Comparison of ENCODE assay signal across 1 cellular context in the genomic region with DNA sequence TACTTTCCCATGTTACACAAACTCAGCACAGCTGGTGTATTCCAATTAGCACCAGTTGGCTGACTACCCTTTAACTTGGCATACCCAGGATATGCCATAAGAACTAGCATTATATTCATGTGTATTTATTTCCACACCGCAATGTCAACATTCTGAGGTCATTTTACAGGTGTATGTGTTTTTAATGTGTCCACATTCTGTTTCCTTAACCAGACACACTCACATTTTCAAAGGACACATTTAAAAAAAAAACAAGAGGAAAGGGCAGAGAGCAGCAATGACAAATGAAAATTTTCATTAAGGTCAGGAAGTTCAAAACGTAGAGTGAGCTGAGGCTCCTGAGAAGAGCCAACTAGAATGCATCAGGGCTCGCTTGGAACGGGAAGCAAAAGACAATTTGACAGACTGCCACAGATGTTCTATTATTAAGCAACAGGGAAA.
TF ChIP-seq lines count a peak whose summit lies in the region.

No MANE protein-coding gene starts in this region.

TF ChIP-seq in HepG2, 621 proteins besides CTCF, POLR2A, EP300 and RAD21 (continued from another document and continues in another):
- TF ChIP-seq FOXK1 (CRISPR knock-in tag; IDR thresholded peaks at IDR 0.05; ENCODE audit: borderline replicate concordance, low read depth) (no peak), SRSF1 (optimal IDR thresholded peaks at IDR 0.05; ENCODE audit: low read depth, low read length) (no peak), ZNF296 (CRISPR knock-in tag; conservative IDR thresholded peaks at IDR 0.05) (no peak), ZFP36L2 (CRISPR knock-in tag; IDR thresholded peaks at IDR 0.05) (no peak), SOX13 (IDR thresholded peaks at IDR 0.05) (no peak), SOX13 (CRISPR knock-in tag; conservative IDR thresholded peaks at IDR 0.05 in 1 of 2, IDR thresholded peaks at IDR 0.05 in 1 of 2) (peak in 1 of 2 experiments; percentile 86; a peak in 2 of 4 replicates), CBFB (CRISPR knock-in tag; IDR thresholded peaks at IDR 0.05) (no peak), NCOA2 (CRISPR knock-in tag; IDR thresholded peaks at IDR 0.05) (peak; percentile 70), ISL2 (CRISPR knock-in tag; IDR thresholded peaks at IDR 0.05) (peak; percentile 81), ZNF251 (CRISPR knock-in tag; IDR thresholded peaks at IDR 0.05) (no peak), KAT8 (CRISPR knock-in tag; IDR thresholded peaks at IDR 0.05) (peak; percentile 61), POLR2AphosphoS2 (IDR thresholded peaks at IDR 0.05; ENCODE audit: low read depth, low read length) (no peak), KAT7 (CRISPR knock-in tag; IDR thresholded peaks at IDR 0.05; ENCODE audit: borderline replicate concordance) (no peak), ZNF256 (CRISPR knock-in tag; conservative IDR thresholded peaks at IDR 0.05) (no peak), POLR2AphosphoS5 (IDR thresholded peaks at IDR 0.05; ENCODE audit: low read depth, low read length) (no peak), ZKSCAN5 (CRISPR knock-in tag; IDR thresholded peaks at IDR 0.05) (no peak), MED8 (CRISPR knock-in tag; IDR thresholded peaks at IDR 0.05; ENCODE audit: insufficient replicate concordance) (no peak), RFXANK (CRISPR knock-in tag; IDR thresholded peaks at IDR 0.05) (no peak; the same call in 1 of the 2 replicates), MED1 (CRISPR knock-in tag; IDR thresholded peaks at IDR 0.05) (peak; percentile 54; the same call in 1 of the 2 replicates), SMARCE1 (IDR thresholded peaks at IDR 0.05; ENCODE audit: borderline replicate concordance) (no peak), ETV5 (CRISPR knock-in tag; IDR thresholded peaks at IDR 0.05; ENCODE audit: borderline replicate concordance) (peak; percentile 33; the same call in 1 of the 2 replicates), PAF1 (CRISPR knock-in tag; IDR thresholded peaks at IDR 0.05) (no peak), ZSCAN21 (CRISPR knock-in tag; IDR thresholded peaks at IDR 0.05; ENCODE audit: borderline replicate concordance) (no peak), RFX3 (CRISPR knock-in tag; IDR thresholded peaks at IDR 0.05) (no peak), ZNF354B (CRISPR knock-in tag; IDR thresholded peaks at IDR 0.05) (no peak), KDM5B (CRISPR knock-in tag; IDR thresholded peaks at IDR 0.05; ENCODE audit: borderline replicate concordance) (no peak), CHD2 (IDR thresholded peaks at IDR 0.05; ENCODE audit: low read depth, low read length) (no peak)
- TF ChIP-seq, protein P1, sequence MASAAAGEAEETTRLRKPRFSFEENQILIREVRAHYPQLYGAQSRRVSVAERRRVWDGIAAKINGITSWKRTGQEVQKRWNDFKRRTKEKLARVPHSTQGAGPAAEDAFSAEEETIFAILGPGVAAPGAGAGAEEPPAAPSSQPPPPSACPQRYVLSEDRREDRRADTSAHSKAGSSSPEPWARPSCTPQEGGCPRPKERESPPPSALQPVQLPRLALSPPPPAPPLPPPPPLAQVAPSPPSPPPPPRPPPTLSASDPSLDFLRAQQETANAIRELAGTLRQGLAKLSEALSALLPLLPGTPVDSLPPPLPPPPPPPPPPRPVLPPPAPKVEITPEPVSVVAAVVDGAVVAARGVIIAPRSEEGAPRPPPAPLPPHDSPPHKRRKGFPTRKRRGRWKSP (CRISPR knock-in tag; IDR thresholded peaks at IDR 0.05) = no peak
- TF ChIP-seq, protein P2, sequence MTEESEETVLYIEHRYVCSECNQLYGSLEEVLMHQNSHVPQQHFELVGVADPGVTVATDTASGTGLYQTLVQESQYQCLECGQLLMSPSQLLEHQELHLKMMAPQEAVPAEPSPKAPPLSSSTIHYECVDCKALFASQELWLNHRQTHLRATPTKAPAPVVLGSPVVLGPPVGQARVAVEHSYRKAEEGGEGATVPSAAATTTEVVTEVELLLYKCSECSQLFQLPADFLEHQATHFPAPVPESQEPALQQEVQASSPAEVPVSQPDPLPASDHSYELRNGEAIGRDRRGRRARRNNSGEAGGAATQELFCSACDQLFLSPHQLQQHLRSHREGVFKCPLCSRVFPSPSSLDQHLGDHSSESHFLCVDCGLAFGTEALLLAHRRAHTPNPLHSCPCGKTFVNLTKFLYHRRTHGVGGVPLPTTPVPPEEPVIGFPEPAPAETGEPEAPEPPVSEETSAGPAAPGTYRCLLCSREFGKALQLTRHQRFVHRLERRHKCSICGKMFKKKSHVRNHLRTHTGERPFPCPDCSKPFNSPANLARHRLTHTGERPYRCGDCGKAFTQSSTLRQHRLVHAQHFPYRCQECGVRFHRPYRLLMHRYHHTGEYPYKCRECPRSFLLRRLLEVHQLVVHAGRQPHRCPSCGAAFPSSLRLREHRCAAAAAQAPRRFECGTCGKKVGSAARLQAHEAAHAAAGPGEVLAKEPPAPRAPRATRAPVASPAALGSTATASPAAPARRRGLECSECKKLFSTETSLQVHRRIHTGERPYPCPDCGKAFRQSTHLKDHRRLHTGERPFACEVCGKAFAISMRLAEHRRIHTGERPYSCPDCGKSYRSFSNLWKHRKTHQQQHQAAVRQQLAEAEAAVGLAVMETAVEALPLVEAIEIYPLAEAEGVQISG (CRISPR knock-in tag; IDR thresholded peaks at IDR 0.05) = no peak
- TF ChIP-seq, protein P3, sequence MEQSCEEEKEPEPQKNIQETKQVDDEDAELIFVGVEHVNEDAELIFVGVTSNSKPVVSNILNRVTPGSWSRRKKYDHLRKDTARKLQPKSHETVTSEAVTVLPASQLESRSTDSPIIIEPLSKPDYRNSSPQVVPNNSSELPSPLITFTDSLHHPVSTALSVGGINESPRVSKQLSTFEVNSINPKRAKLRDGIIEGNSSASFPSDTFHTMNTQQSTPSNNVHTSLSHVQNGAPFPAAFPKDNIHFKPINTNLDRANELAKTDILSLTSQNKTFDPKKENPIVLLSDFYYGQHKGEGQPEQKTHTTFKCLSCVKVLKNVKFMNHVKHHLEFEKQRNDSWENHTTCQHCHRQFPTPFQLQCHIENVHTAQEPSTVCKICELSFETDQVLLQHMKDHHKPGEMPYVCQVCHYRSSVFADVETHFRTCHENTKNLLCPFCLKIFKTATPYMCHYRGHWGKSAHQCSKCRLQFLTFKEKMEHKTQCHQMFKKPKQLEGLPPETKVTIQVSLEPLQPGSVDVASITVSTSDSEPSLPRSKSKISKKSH (CRISPR knock-in tag; IDR thresholded peaks at IDR 0.05; ENCODE audit: borderline replicate concordance) = no peak
- TF ChIP-seq, protein P4, sequence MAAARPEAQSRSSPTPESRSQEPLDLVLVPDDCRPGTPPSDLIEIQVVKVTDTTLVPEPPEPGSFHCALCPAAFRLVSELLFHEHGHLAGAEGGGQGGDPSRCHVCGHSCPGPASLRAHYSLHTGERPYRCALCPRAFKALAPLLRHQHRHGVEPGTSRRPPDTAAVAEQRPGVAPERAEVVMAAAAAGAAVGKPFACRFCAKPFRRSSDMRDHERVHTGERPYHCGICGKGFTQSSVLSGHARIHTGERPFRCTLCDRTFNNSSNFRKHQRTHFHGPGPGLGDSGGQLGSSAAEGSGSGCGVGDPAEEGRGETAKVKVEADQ (CRISPR knock-in tag; IDR thresholded peaks at IDR 0.05; ENCODE audit: borderline replicate concordance) = no peak
- TF ChIP-seq, protein P5, sequence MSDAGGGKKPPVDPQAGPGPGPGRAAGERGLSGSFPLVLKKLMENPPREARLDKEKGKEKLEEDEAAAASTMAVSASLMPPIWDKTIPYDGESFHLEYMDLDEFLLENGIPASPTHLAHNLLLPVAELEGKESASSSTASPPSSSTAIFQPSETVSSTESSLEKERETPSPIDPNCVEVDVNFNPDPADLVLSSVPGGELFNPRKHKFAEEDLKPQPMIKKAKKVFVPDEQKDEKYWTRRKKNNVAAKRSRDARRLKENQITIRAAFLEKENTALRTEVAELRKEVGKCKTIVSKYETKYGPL (CRISPR knock-in tag; IDR thresholded peaks at IDR 0.05) = no peak
- TF ChIP-seq, protein P6, sequence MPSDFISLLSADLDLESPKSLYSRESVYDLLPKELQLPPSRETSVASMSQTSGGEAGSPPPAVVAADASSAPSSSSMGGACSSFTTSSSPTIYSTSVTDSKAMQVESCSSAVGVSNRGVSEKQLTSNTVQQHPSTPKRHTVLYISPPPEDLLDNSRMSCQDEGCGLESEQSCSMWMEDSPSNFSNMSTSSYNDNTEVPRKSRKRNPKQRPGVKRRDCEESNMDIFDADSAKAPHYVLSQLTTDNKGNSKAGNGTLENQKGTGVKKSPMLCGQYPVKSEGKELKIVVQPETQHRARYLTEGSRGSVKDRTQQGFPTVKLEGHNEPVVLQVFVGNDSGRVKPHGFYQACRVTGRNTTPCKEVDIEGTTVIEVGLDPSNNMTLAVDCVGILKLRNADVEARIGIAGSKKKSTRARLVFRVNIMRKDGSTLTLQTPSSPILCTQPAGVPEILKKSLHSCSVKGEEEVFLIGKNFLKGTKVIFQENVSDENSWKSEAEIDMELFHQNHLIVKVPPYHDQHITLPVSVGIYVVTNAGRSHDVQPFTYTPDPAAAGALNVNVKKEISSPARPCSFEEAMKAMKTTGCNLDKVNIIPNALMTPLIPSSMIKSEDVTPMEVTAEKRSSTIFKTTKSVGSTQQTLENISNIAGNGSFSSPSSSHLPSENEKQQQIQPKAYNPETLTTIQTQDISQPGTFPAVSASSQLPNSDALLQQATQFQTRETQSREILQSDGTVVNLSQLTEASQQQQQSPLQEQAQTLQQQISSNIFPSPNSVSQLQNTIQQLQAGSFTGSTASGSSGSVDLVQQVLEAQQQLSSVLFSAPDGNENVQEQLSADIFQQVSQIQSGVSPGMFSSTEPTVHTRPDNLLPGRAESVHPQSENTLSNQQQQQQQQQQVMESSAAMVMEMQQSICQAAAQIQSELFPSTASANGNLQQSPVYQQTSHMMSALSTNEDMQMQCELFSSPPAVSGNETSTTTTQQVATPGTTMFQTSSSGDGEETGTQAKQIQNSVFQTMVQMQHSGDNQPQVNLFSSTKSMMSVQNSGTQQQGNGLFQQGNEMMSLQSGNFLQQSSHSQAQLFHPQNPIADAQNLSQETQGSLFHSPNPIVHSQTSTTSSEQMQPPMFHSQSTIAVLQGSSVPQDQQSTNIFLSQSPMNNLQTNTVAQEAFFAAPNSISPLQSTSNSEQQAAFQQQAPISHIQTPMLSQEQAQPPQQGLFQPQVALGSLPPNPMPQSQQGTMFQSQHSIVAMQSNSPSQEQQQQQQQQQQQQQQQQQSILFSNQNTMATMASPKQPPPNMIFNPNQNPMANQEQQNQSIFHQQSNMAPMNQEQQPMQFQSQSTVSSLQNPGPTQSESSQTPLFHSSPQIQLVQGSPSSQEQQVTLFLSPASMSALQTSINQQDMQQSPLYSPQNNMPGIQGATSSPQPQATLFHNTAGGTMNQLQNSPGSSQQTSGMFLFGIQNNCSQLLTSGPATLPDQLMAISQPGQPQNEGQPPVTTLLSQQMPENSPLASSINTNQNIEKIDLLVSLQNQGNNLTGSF (CRISPR knock-in tag; IDR thresholded peaks at IDR 0.05) = no peak
- TF ChIP-seq, protein P7, sequence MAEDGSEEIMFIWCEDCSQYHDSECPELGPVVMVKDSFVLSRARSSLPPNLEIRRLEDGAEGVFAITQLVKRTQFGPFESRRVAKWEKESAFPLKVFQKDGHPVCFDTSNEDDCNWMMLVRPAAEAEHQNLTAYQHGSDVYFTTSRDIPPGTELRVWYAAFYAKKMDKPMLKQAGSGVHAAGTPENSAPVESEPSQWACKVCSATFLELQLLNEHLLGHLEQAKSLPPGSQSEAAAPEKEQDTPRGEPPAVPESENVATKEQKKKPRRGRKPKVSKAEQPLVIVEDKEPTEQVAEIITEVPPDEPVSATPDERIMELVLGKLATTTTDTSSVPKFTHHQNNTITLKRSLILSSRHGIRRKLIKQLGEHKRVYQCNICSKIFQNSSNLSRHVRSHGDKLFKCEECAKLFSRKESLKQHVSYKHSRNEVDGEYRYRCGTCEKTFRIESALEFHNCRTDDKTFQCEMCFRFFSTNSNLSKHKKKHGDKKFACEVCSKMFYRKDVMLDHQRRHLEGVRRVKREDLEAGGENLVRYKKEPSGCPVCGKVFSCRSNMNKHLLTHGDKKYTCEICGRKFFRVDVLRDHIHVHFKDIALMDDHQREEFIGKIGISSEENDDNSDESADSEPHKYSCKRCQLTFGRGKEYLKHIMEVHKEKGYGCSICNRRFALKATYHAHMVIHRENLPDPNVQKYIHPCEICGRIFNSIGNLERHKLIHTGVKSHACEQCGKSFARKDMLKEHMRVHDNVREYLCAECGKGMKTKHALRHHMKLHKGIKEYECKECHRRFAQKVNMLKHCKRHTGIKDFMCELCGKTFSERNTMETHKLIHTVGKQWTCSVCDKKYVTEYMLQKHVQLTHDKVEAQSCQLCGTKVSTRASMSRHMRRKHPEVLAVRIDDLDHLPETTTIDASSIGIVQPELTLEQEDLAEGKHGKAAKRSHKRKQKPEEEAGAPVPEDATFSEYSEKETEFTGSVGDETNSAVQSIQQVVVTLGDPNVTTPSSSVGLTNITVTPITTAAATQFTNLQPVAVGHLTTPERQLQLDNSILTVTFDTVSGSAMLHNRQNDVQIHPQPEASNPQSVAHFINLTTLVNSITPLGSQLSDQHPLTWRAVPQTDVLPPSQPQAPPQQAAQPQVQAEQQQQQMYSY (CRISPR knock-in tag; IDR thresholded peaks at IDR 0.05) = no peak
- TF ChIP-seq, protein P8, sequence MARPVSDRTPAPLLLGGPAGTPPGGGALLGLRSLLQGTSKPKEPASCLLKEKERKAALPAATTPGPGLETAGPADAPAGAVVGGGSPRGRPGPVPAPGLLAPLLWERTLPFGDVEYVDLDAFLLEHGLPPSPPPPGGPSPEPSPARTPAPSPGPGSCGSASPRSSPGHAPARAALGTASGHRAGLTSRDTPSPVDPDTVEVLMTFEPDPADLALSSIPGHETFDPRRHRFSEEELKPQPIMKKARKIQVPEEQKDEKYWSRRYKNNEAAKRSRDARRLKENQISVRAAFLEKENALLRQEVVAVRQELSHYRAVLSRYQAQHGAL (CRISPR knock-in tag; IDR thresholded peaks at IDR 0.05; ENCODE audit: not compliant biosample characterization) = no peak
- TF ChIP-seq, protein P9, sequence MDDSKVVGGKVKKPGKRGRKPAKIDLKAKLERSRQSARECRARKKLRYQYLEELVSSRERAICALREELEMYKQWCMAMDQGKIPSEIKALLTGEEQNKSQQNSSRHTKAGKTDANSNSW (CRISPR knock-in tag; IDR thresholded peaks at IDR 0.05; ENCODE audit: borderline replicate concordance) = no peak
- TF ChIP-seq, protein P10, sequence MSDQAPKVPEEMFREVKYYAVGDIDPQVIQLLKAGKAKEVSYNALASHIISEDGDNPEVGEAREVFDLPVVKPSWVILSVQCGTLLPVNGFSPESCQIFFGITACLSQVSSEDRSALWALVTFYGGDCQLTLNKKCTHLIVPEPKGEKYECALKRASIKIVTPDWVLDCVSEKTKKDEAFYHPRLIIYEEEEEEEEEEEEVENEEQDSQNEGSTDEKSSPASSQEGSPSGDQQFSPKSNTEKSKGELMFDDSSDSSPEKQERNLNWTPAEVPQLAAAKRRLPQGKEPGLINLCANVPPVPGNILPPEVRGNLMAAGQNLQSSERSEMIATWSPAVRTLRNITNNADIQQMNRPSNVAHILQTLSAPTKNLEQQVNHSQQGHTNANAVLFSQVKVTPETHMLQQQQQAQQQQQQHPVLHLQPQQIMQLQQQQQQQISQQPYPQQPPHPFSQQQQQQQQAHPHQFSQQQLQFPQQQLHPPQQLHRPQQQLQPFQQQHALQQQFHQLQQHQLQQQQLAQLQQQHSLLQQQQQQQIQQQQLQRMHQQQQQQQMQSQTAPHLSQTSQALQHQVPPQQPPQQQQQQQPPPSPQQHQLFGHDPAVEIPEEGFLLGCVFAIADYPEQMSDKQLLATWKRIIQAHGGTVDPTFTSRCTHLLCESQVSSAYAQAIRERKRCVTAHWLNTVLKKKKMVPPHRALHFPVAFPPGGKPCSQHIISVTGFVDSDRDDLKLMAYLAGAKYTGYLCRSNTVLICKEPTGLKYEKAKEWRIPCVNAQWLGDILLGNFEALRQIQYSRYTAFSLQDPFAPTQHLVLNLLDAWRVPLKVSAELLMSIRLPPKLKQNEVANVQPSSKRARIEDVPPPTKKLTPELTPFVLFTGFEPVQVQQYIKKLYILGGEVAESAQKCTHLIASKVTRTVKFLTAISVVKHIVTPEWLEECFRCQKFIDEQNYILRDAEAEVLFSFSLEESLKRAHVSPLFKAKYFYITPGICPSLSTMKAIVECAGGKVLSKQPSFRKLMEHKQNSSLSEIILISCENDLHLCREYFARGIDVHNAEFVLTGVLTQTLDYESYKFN (CRISPR knock-in tag; conservative IDR thresholded peaks at IDR 0.05) = peak; percentile 79
